20 cellular contexts compared by ENCODE assay signal in genomic region chr2:150491943-150492342, GRCh38. TPM values are rescaled to one million over a fixed set of nuclear protein-coding genes. Genes with fewer than 3 reads are reported as not detected.
DNase-seq lines count a peak whose midpoint lies in the region; ATAC-seq, FAIRE-seq and TF ChIP-seq lines count a peak whose summit lies in the region.
"Had no signal": no experiment of that assay in that cellular context is flagged by ENCODE, and none has a peak within 500 bp of the region (broad histone marks: within the 10 kb centered on the region; RNA-seq: fewer than 3 reads in every experiment).

No MANE protein-coding gene starts in this region.

- CTCF ChIA-PET in HepG2 (lab: Yijun Ruan, JAX; ENCODE audit: low intra/inter-chr PET ratio, low total read pairs): no interaction called here

- in situ Hi-C loops in HepG2 (cut with HindIII; ENCODE audit: extremely low pct_ligation_motif_present, low pct_unique_long_range_greater_than_20kb): no loop called here

- TF ChIP-seq CTCF in liver (IDR thresholded peaks at IDR 0.05; ENCODE audit: low read depth, low read length, missing input control) (no peak), HepG2 (CRISPR knock-in tag; IDR thresholded peaks at IDR 0.05) (no peak), bronchial epithelial cell (IDR thresholded peaks at IDR 0.05; ENCODE audit: insufficient read depth, low read length, severe bottlenecking) (no peak), foreskin keratinocyte (conservative IDR thresholded peaks at IDR 0.05) (no peak), upper lobe of right lung (IDR thresholded peaks at IDR 0.05) (no peak)

- ATAC-seq in HepG2: no peak
- no peak for ATAC-seq in foreskin keratinocyte
- ATAC-seq in upper lobe of right lung: no peak
- no peak for ATAC-seq in left colon

- H3K4me2 ChIP-seq in HepG2 (ENCODE audit: low read depth, low read length): no peak overlapping the region

- H3K36me3 ChIP-seq in liver (ENCODE audit: control insufficient read depth in 4 of 4, insufficient read depth in 3 of 4, low read depth in 1 of 4, low read length in 3 of 4) (no peaks in the 10 kb centered on the region), HepG2 (replicated peaks in 1 of 2; ENCODE audit: control insufficient read depth in 1 of 2, insufficient read depth in 2 of 2, low read length in 2 of 2) (no peaks in the 10 kb centered on the region), bronchial epithelial cell (ENCODE audit: control insufficient read depth, insufficient read depth, low read length) (no peaks in the 10 kb centered on the region), upper lobe of right lung (no peaks in the 10 kb centered on the region)
- H3K36me3 ChIP-seq: esophagus squamous epithelium, thyroid gland had no signal

- H3K79me2 ChIP-seq in HepG2 (ENCODE audit: insufficient read depth, low read length): no peaks in the 10 kb centered on the region

- peak overlapping the region in 1 of 2 donors; percentile 43 for H3K27ac ChIP-seq in liver (ENCODE audit: low read depth in 1 of 2, low read length in 2 of 2)
- H3K27ac ChIP-seq in HepG2 (ENCODE audit: extremely low read length, insufficient read depth, low read length): no peak overlapping the region
- no peak overlapping the region for H3K27ac ChIP-seq in foreskin keratinocyte
- H3K27ac ChIP-seq in upper lobe of right lung: no peak overlapping the region
- H3K27ac ChIP-seq: esophagus squamous epithelium, RWPE1, thyroid gland had no signal

- DNase-seq in HepG2 (ENCODE audit: low spot score): no peak
- DNase-seq in bronchial epithelial cell (ENCODE audit: low read depth): peak; percentile 91
- DNase-seq in foreskin keratinocyte: peak; percentile 5 to 24
- DNase-seq in NCI-H226: no peak
- DNase-seq in upper lobe of right lung: no peak
- no peak for DNase-seq in left colon
- DNase-seq in T-helper 9 cell: no peak
- DNase-seq: activated CD4-positive, alpha-beta memory T cell treated with anti-CD3 and anti-CD28 coated beads, Interleukin-2, amount 10 ng/mL, durations not matched to agents 7 days and 5 days; activated naive CD4-positive, alpha-beta T cell treated with anti-CD3 and anti-CD28 coated beads, Interleukin-2, amount 10 ng/mL, durations not matched to agents 7 days and 5 days; activated T-cell treated with anti-CD3 and anti-CD28 coated beads, Interleukin-2, amount 50 U/mL, for 24 hours; esophagus squamous epithelium; hippocampal formation; Karpas-422; NCI-H1417; T-helper 1 cell; thyroid gland had no signal

- POLR2A ChIA-PET in HepG2 (lab: Yijun Ruan, JAX): no interaction called here

- no peak for FAIRE-seq in HepG2 (lab: Jason Lieb, UNC)
- no peak for FAIRE-seq in bronchial epithelial cell (lab: Jason Lieb, UNC)
- FAIRE-seq: A204.1, keratinocyte had no signal

- H3K4me1 ChIP-seq in liver (ENCODE audit: control insufficient read depth in 4 of 4, insufficient read depth in 4 of 4, low read length in 3 of 4) (peaks cover 0 to 12% (median 7%) of the 10 kb centered on the region in 4 donors), HepG2 (ENCODE audit: insufficient read depth, low read length) (peaks cover 3% of the 10 kb centered on the region), foreskin keratinocyte (peaks cover 11% of the 10 kb centered on the region), upper lobe of right lung (no peaks in the 10 kb centered on the region)
- H3K4me1 ChIP-seq: thyroid gland had no signal

- peak in 1 of 2 donors; percentile 55 for TF ChIP-seq RAD21 in liver (IDR thresholded peaks at IDR 0.05)
- no peak for TF ChIP-seq RAD21 in HepG2 (CRISPR knock-in tag; IDR thresholded peaks at IDR 0.05)

- H2AFZ ChIP-seq in HepG2 (ENCODE audit: low read length): no peak overlapping the region

- TF ChIP-seq POLR2A in HepG2 (IDR thresholded peaks at IDR 0.05; ENCODE audit: insufficient read depth in 1 of 2, low read depth in 2 of 2, low read length in 2 of 2): no peak

- TF ChIP-seq EP300 in HepG2 (IDR thresholded peaks at IDR 0.05; ENCODE audit: low read depth in 2 of 2, low read length in 2 of 2) (no peak), HepG2 (CRISPR knock-in tag; IDR thresholded peaks at IDR 0.05; ENCODE audit: borderline replicate concordance) (no peak)

- WGBS in liver: 15% methylated on average over 2 of the region's 2 CpGs
- 1% methylated on average over 2 of the region's 2 CpGs for WGBS in HepG2 (ENCODE audit: low lambda C conversion rate)

- BruUV-seq in HepG2 (replicated peaks; lab: Mats Ljungman, UMichigan): no TSS peak

- no peak overlapping the region for H3K9ac ChIP-seq in liver (ENCODE audit: low read depth in 1 of 2, low read length in 2 of 2)
- no peak overlapping the region for H3K9ac ChIP-seq in HepG2 (ENCODE audit: insufficient read depth, low read depth, low read length)

- no peaks in the 10 kb centered on the region for H3K9me3 ChIP-seq in liver (ENCODE audit: control insufficient read depth in 4 of 4, low read length in 3 of 4)
- no peaks in the 10 kb centered on the region for H3K9me3 ChIP-seq in HepG2 (ENCODE audit: low read length)
- no peaks in the 10 kb centered on the region for H3K9me3 ChIP-seq in upper lobe of right lung
- H3K9me3 ChIP-seq: esophagus squamous epithelium, thyroid gland had no signal

- intact Hi-C loops in HepG2 (cut with micrococcal nuclease; ENCODE audit: unreplicated experiment) (no loop called here), upper lobe of right lung (cut with DNase I) (loop anchor here (10.0 kb wide), 1 partner anchor 897 kb away; no protein-coding TSS in a partner anchor), left colon (cut with DNase I, micrococcal nuclease) (loop anchor here in 1 of 2 donors (5.0 kb wide), 1 partner anchor 895 kb away; no protein-coding TSS in a partner anchor)

- no peaks in the 10 kb centered on the region for H4K20me1 ChIP-seq in HepG2 (ENCODE audit: insufficient read depth, low read length)

- H3K4me3 ChIP-seq in liver (ENCODE audit: low read depth in 1 of 3, low read length in 3 of 3) (no peak overlapping the region), HepG2 (replicated peaks in 1 of 3; ENCODE audit: insufficient read depth in 1 of 3, low read depth in 2 of 3, low read length in 3 of 3) (no peak overlapping the region), bronchial epithelial cell (ENCODE audit: low read depth, low read length) (no peak overlapping the region), upper lobe of right lung (no peak overlapping the region)
- H3K4me3 ChIP-seq: esophagus squamous epithelium, thyroid gland had no signal

- H3K27me3 ChIP-seq in liver (ENCODE audit: control insufficient read depth in 4 of 4, insufficient read depth in 4 of 4, low read length in 3 of 4): no peaks in the 10 kb centered on the region
- peaks cover 0 to 3% of the 10 kb centered on the region in 2 experiments; a peak in 3 of 5 replicates for H3K27me3 ChIP-seq in HepG2 (ENCODE audit: control insufficient read depth in 1 of 2, insufficient read depth in 2 of 2, low read length in 2 of 2)
- H3K27me3 ChIP-seq in bronchial epithelial cell (ENCODE audit: control insufficient read depth, insufficient read depth, low read length): no peaks in the 10 kb centered on the region
- H3K27me3 ChIP-seq in foreskin keratinocyte: no peaks in the 10 kb centered on the region
- no peaks in the 10 kb centered on the region for H3K27me3 ChIP-seq in upper lobe of right lung
- H3K27me3 ChIP-seq: esophagus squamous epithelium, thyroid gland had no signal

TF ChIP-seq in liver, 16 proteins besides CTCF, POLR2A, EP300 and RAD21 (continues in another document):
- TF ChIP-seq RXRA (IDR thresholded peaks at IDR 0.05) (peak; percentile 21 to 31), GABPA (IDR thresholded peaks at IDR 0.05 in 1 of 2, conservative IDR thresholded peaks at IDR 0.05 in 1 of 2) (no peak), JUND (IDR thresholded peaks at IDR 0.05) (peak in 1 of 2 donors; percentile 12)
- TF ChIP-seq, protein P1, sequence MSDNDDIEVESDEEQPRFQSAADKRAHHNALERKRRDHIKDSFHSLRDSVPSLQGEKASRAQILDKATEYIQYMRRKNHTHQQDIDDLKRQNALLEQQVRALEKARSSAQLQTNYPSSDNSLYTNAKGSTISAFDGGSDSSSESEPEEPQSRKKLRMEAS (IDR thresholded peaks at IDR 0.05): no peak

TF ChIP-seq in HepG2, 621 proteins besides CTCF, POLR2A, EP300 and RAD21 (continues in another document):
- TF ChIP-seq HCFC1 (IDR thresholded peaks at IDR 0.05; ENCODE audit: low read depth, low read length) (no peak), KDM2A (CRISPR knock-in tag; IDR thresholded peaks at IDR 0.05; ENCODE audit: borderline replicate concordance, low read depth) (no peak)

RNA-seq across cellular contexts. Expression of gene RND3, which starts 4.5 kb away (rescaled TPM):
- total RNA-seq in liver (10 to 100 TPM; 14.8 to 28.1 TPM), HepG2 (2016; rRNA removed; fragmentation: Illumina TruSeq; extraction: Trizol) (0.13 and 0.73 TPM in 2 replicates), bronchial epithelial cell (217 and 260 TPM in 2 replicates), foreskin keratinocyte (60.8 and 61.3 TPM in 2 replicates), upper lobe of right lung (32.6 TPM), left colon (10 to 100 TPM; 41.8 to 77.8 TPM)
- polyA plus RNA-seq in liver (10 to 100 TPM; 15.1 to 30.0 TPM), HepG2 (2011; rRNA removed) (0.24 and 0.42 TPM in 2 replicates), foreskin keratinocyte (23.7 and 29.0 TPM in 2 replicates)
- not detected in 2 replicates for total RNA-seq in HepG2 (2016; cell fraction: cytosol; rRNA removed; fragmentation: Illumina TruSeq; extraction: Trizol; ENCODE audit: low read depth)
- total RNA-seq in HepG2 (2016; cell fraction: insoluble cytoplasmic fraction; rRNA removed; fragmentation: Illumina TruSeq; extraction: Trizol): 0.19 and 0.71 TPM in 2 replicates
- 0.10 and 0.25 TPM in 2 replicates for total RNA-seq in HepG2 (2016; cell fraction: membrane; rRNA removed; fragmentation: Illumina TruSeq; extraction: Trizol)
- total RNA-seq in HepG2 (2016; cell fraction: nucleus; rRNA removed; fragmentation: Illumina TruSeq; extraction: Trizol): 0.41 and 0.59 TPM in 2 replicates
- 0.17 and 0.42 TPM in 2 replicates for polyA plus RNA-seq in HepG2 (2011; cell fraction: cytosol; rRNA removed)
- 0.59 TPM in 1 of 2 replicates, not detected in the other for polyA plus RNA-seq in HepG2 (2011; cell fraction: nucleus; rRNA removed)
- 0.17 and 0.20 TPM in 2 replicates for polyA plus RNA-seq in HepG2 (2012)
- not detected in 2 replicates for polyA plus RNA-seq in HepG2 (2016; cell fraction: cytosol; fragmentation: Illumina TruSeq; extraction: Trizol; ENCODE audit: low read depth)
- polyA plus RNA-seq in HepG2 (2016; cell fraction: insoluble cytoplasmic fraction; fragmentation: Illumina TruSeq; extraction: Trizol; ENCODE audit: low read depth): 0.29 and 0.58 TPM in 2 replicates
- polyA plus RNA-seq in HepG2 (2016; cell fraction: membrane; fragmentation: Illumina TruSeq; extraction: Trizol; ENCODE audit: low read depth): not detected in 2 replicates
- polyA plus RNA-seq in HepG2 (2016; cell fraction: nucleus; fragmentation: Illumina TruSeq; extraction: Trizol; ENCODE audit: insufficient read depth, low read depth): 0.27 and 0.67 TPM in 2 replicates
- 34.6 TPM in 1 of 2 replicates, not detected in the other for polyA minus RNA-seq in HepG2 (2011; rRNA and poly(A)+ RNA removed; ENCODE audit: low replicate concordance)
- polyA minus RNA-seq in HepG2 (2011; cell fraction: cytosol; rRNA and poly(A)+ RNA removed): 0.69 and 0.70 TPM in 2 replicates
- 0.87 and 1.0 TPM in 2 replicates for polyA minus RNA-seq in HepG2 (2011; cell fraction: nucleus; rRNA and poly(A)+ RNA removed)
- total RNA-seq: activated CD4-positive, alpha-beta memory T cell treated with anti-CD3 and anti-CD28 coated beads, Interleukin-2, amount 10 ng/mL, durations not matched to agents 7 days and 5 days had no signal

Comparison
In these comparisons a context has a peak if more than half of its experiments do, and no peak if none do; other contexts are left out.
1. RNA of gene RND3, which starts 4.5 kb away (total RNA-seq): 217 to 260 TPM in bronchial epithelial cell, 41.8 to 77.8 TPM in left colon, 60.8 to 61.3 TPM in foreskin keratinocyte, 32.6 TPM in upper lobe of right lung (single experiment) and 14.8 to 28.1 TPM in liver; 0.10 to 0.73 TPM in HepG2; every median in the first group is over 4 times any median in the second.
2. DNase-seq: peak in bronchial epithelial cell (single experiment) and foreskin keratinocyte (2 of 2); none in HepG2 (single experiment), NCI-H226 (single experiment), upper lobe of right lung (single experiment), left colon (0 of 2) and T-helper 9 cell (single experiment).